In the genomic region with DNA sequence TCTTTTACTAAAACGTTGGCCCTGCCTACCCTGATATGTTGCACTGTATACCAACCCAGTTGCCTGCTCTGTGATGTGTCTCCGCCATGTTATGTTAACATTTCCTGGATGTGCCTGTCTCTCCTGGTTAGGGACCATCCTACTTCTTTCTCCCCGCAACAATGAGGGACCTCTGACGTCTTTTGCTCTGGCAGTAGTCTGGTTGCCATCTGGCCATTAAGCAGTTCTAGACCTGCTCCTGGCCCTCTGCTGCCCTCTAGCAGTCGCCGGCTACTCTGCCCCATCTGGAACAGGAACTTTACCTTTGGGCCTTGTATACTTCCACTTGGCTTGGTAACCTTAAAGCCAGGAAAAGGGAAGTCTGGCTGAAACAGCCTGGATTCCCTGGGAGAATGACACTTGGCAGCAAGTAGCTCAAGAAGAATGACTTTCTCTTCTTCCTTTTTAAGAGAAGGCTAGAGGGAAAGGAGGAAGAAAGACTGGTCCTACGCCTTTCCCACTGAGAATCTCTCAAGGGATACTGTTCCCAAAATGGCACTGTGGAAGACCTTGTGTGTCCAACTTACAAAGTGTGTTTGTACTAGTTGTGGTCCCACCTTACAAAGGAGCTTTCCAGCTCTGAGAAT, we compare ENCODE assay signal across 9 cellular contexts.
A peak's percentile ranks its signal among the peaks of the same experiment; 100 is the strongest.
DNase-seq lines count a peak whose midpoint lies in the region; ATAC-seq, FAIRE-seq and TF ChIP-seq lines count a peak whose summit lies in the region.
"Had no signal": no experiment of that assay in that cellular context is flagged by ENCODE, and none has a peak within 500 bp of the region (broad histone marks: within the 10 kb centered on the region; RNA-seq: fewer than 3 reads in every experiment).

No MANE protein-coding gene starts in this region.

- H3K4me1 Mint-ChIP-seq in activated naive CD8-positive, alpha-beta T cell treated with anti-CD3 and anti-CD28 coated beads, Interleukin-2, amount 50 U/mL, for 24 hours: peaks cover 14% of the 10 kb centered on the region

- H3F3A ChIP-seq in OCI-LY1 (ENCODE audit: insufficient read depth, low read length): no peaks in the 10 kb centered on the region

- TF ChIP-seq CTCF in A673 (conservative IDR thresholded peaks at IDR 0.05; ENCODE audit: low read depth, low read length) (peak; percentile 58), GM12874 (IDR thresholded peaks at IDR 0.05; ENCODE audit: insufficient read depth, low read depth, low read length) (peak; percentile 60), OCI-LY1 (IDR thresholded peaks at IDR 0.05; ENCODE audit: low read length) (peak; percentile 57), kidney (IDR thresholded peaks at IDR 0.05; ENCODE audit: borderline replicate concordance, extremely low read depth, insufficient read depth) (peak; percentile 34), transverse colon (IDR thresholded peaks at IDR 0.05) (peak; percentile 29 to 46 (median 37))

- CTCF ChIA-PET in A673 (lab: Charles Lee): interaction anchor here (0.7 kb wide), 1 partner anchor 326 kb away, joined by 4 read pairs; no protein-coding TSS in a partner anchor

- POLR2A ChIA-PET in A673 (lab: Charles Lee; ENCODE audit: low non-redundant PET): no interaction called here

- H3K9ac ChIP-seq in OCI-LY1 (ENCODE audit: low read length) (no peak overlapping the region), kidney (ENCODE audit: low read length in 2 of 2) (no peak overlapping the region)

- in situ Hi-C loops in transverse colon (cut with MboI; ENCODE audit: low pct_ligation_motif_present in 1 of 4, low pct_unique_long_range_greater_than_20kb in 1 of 4, low sequenced_read_pairs in 3 of 4): no loop called here

- no peak overlapping the region for H2AFZ ChIP-seq in OCI-LY1 (ENCODE audit: low read length)

- H3K9me3 Mint-ChIP-seq in activated naive CD8-positive, alpha-beta T cell treated with anti-CD3 and anti-CD28 coated beads, Interleukin-2, amount 50 U/mL, for 24 hours: no peaks in the 10 kb centered on the region
- H3K9me3 Mint-ChIP-seq: dendritic cell treated with granulocyte-macrophage colony-stimulating factor and Interleukin-4, amounts not matched to agents 40 ng/mL and 50 ng/mL, for 4 days had no signal

- intact Hi-C loops in A673 (cut with micrococcal nuclease; ENCODE audit: unreplicated experiment): loop anchor here (5.0 kb wide), 1 partner anchor 130 kb away; no protein-coding TSS in a partner anchor
- intact Hi-C loops in kidney (cut with DNase I): no loop called here
- intact Hi-C loops in transverse colon (cut with DNase I; ENCODE audit: low total_unique reads): no loop called here

- no peaks in the 10 kb centered on the region for H3K36me3 ChIP-seq in A673 (ENCODE audit: insufficient read depth, low read length, poor library complexity, severe bottlenecking)
- no peaks in the 10 kb centered on the region for H3K36me3 ChIP-seq in OCI-LY1 (ENCODE audit: insufficient read depth, low read length)
- H3K36me3 ChIP-seq in kidney (ENCODE audit: control insufficient read depth in 1 of 2, insufficient read depth in 2 of 2, low read length in 2 of 2): no peaks in the 10 kb centered on the region
- no peaks in the 10 kb centered on the region for H3K36me3 ChIP-seq in transverse colon

- no peaks in the 10 kb centered on the region for H3K27me3 Mint-ChIP-seq in activated naive CD8-positive, alpha-beta T cell treated with anti-CD3 and anti-CD28 coated beads, Interleukin-2, amount 50 U/mL, for 24 hours
- H3K27me3 Mint-ChIP-seq: dendritic cell treated with granulocyte-macrophage colony-stimulating factor and Interleukin-4, amounts not matched to agents 40 ng/mL and 50 ng/mL, for 4 days had no signal

- no TSS peak for BruUV-seq in A673 (replicated peaks; lab: Mats Ljungman, UMichigan)

- peak; percentile 22 for DNase-seq in A673 (ENCODE audit: low spot score)
- DNase-seq in activated naive CD8-positive, alpha-beta T cell treated with anti-CD3 and anti-CD28 coated beads, Interleukin-2, amount 50 U/mL, for 24 hours: peak; percentile 44
- no peak for DNase-seq in kidney
- DNase-seq in transverse colon: peak; percentile 67

- ATAC-seq in HG03280 (IDR thresholded peaks at IDR 0.05; ENCODE audit: unreplicated experiment): peak; percentile 84
- no peak for ATAC-seq in activated naive CD8-positive, alpha-beta T cell treated with anti-CD3 and anti-CD28 coated beads, Interleukin-2, amount 50 U/mL, for 24 hours
- ATAC-seq in HG02973 (IDR thresholded peaks at IDR 0.05; ENCODE audit: unreplicated experiment): no peak

- H3K4me3 Mint-ChIP-seq in activated naive CD8-positive, alpha-beta T cell treated with anti-CD3 and anti-CD28 coated beads, Interleukin-2, amount 50 U/mL, for 24 hours: no peak overlapping the region
- H3K4me3 Mint-ChIP-seq: dendritic cell treated with granulocyte-macrophage colony-stimulating factor and Interleukin-4, amounts not matched to agents 40 ng/mL and 50 ng/mL, for 4 days had no signal

- H3K27me3 ChIP-seq in A673 (replicated peaks; ENCODE audit: insufficient read depth, low read depth, low read length, poor library complexity) (no peaks in the 10 kb centered on the region), OCI-LY1 (ENCODE audit: insufficient read depth, low read length) (no peaks in the 10 kb centered on the region), transverse colon (no peaks in the 10 kb centered on the region)

- no peaks in the 10 kb centered on the region for H3K9me3 ChIP-seq in A673 (ENCODE audit: low read depth, low read length, poor library complexity, severe bottlenecking)
- no peaks in the 10 kb centered on the region for H3K9me3 ChIP-seq in OCI-LY1 (ENCODE audit: low read length)
- H3K9me3 ChIP-seq in kidney (ENCODE audit: control insufficient read depth in 1 of 2, low read length in 2 of 2): no peaks in the 10 kb centered on the region
- no peaks in the 10 kb centered on the region for H3K9me3 ChIP-seq in transverse colon

- H3K4me1 ChIP-seq in A673 (ENCODE audit: insufficient read depth, low read length, poor library complexity, severe bottlenecking) (no peaks in the 10 kb centered on the region), OCI-LY1 (ENCODE audit: insufficient read depth, low read length, severe bottlenecking) (no peaks in the 10 kb centered on the region), kidney (ENCODE audit: control insufficient read depth in 1 of 2, insufficient read depth in 1 of 2, low read depth in 1 of 2, low read length in 2 of 2) (no peaks in the 10 kb centered on the region), transverse colon (no peaks in the 10 kb centered on the region)

- H3K4me2 ChIP-seq in OCI-LY1 (ENCODE audit: low read length): no peak overlapping the region

- no peak for TF ChIP-seq POLR2A in transverse colon (IDR thresholded peaks at IDR 0.05)

- no peaks in the 10 kb centered on the region for H3K36me3 Mint-ChIP-seq in activated naive CD8-positive, alpha-beta T cell treated with anti-CD3 and anti-CD28 coated beads, Interleukin-2, amount 50 U/mL, for 24 hours (ENCODE audit: low read depth)

- WGBS in transverse colon (ENCODE audit: low coverage in 1 of 2), 2 donors: 54 to 80% methylated on average over 2 to 7 of the region's 7 CpGs

- TF ChIP-seq EP300 in transverse colon (IDR thresholded peaks at IDR 0.05; ENCODE audit: low read depth): no peak

- H3K4me3 ChIP-seq in A673 (ENCODE audit: low read depth, low read length, poor library complexity, severe bottlenecking): no peak overlapping the region
- H3K4me3 ChIP-seq in OCI-LY1 (ENCODE audit: low read depth, low read length, poor library complexity, severe bottlenecking): no peak overlapping the region
- no peak overlapping the region for H3K4me3 ChIP-seq in kidney (ENCODE audit: low read length in 2 of 2)
- no peak overlapping the region for H3K4me3 ChIP-seq in transverse colon

- no peak overlapping the region for H3K27ac Mint-ChIP-seq in activated naive CD8-positive, alpha-beta T cell treated with anti-CD3 and anti-CD28 coated beads, Interleukin-2, amount 50 U/mL, for 24 hours
- H3K27ac Mint-ChIP-seq: dendritic cell treated with granulocyte-macrophage colony-stimulating factor and Interleukin-4, amounts not matched to agents 40 ng/mL and 50 ng/mL, for 4 days had no signal

- no peak for FAIRE-seq in kidney (lab: Jason Lieb, UNC)

- H3K79me2 ChIP-seq in OCI-LY1 (ENCODE audit: insufficient read depth, low read length): no peaks in the 10 kb centered on the region

- H4K20me1 ChIP-seq in OCI-LY1 (ENCODE audit: insufficient read depth, low read length): no peaks in the 10 kb centered on the region

- no peak overlapping the region for H3K27ac ChIP-seq in A673 (ENCODE audit: low read depth, low read length, poor library complexity, severe bottlenecking)
- no peak overlapping the region for H3K27ac ChIP-seq in OCI-LY1 (ENCODE audit: low read depth, low read length, poor library complexity, severe bottlenecking)
- H3K27ac ChIP-seq in kidney (ENCODE audit: low read depth in 2 of 2, low read length in 2 of 2): no peak overlapping the region
- no peak overlapping the region for H3K27ac ChIP-seq in transverse colon

- no peaks in the 10 kb centered on the region for H3K9me2 ChIP-seq in OCI-LY1 (ENCODE audit: low read depth, low read length)
